ENCODE assay signal across 20 cellular contexts in genomic region chr18:64416990-64417389, GRCh38.
"Had no signal": no experiment of that assay in that cellular context is flagged by ENCODE, and none has a peak within 500 bp of the region (broad histone marks: within the 10 kb centered on the region; RNA-seq: fewer than 3 reads in every experiment).

No MANE protein-coding gene starts in this region.

- H3K27me3 ChIP-seq: esophagus squamous epithelium, gastroesophageal sphincter, ovary, stomach, transverse colon had no signal

- H3K4me1 ChIP-seq: esophagus squamous epithelium, gastroesophageal sphincter, stomach, transverse colon had no signal

- H3K27me3 Mint-ChIP-seq: dendritic cell treated with granulocyte-macrophage colony-stimulating factor and Interleukin-4, amounts not matched to agents 40 ng/mL and 50 ng/mL, for 4 days; effector memory CD8-positive, alpha-beta T cell; naive thymus-derived CD8-positive, alpha-beta T cell had no signal

- ATAC-seq: effector memory CD8-positive, alpha-beta T cell; gastroesophageal sphincter; left lobe of liver; mucosa of descending colon; naive thymus-derived CD8-positive, alpha-beta T cell; right cardiac atrium had no signal

- H3K27ac ChIP-seq: esophagus squamous epithelium, gastroesophageal sphincter, ovary, stomach, thoracic aorta, transverse colon had no signal

- H3K9me3 ChIP-seq: esophagus squamous epithelium, gastroesophageal sphincter, mucosa of descending colon, ovary, stomach, thoracic aorta, transverse colon had no signal

- H3K9me3 Mint-ChIP-seq: dendritic cell treated with granulocyte-macrophage colony-stimulating factor and Interleukin-4, amounts not matched to agents 40 ng/mL and 50 ng/mL, for 4 days had no signal

- H3K27ac Mint-ChIP-seq: dendritic cell treated with granulocyte-macrophage colony-stimulating factor and Interleukin-4, amounts not matched to agents 40 ng/mL and 50 ng/mL, for 4 days; effector memory CD8-positive, alpha-beta T cell; naive thymus-derived CD8-positive, alpha-beta T cell had no signal

- H3K4me3 Mint-ChIP-seq: dendritic cell treated with granulocyte-macrophage colony-stimulating factor and Interleukin-4, amounts not matched to agents 40 ng/mL and 50 ng/mL, for 4 days; effector memory CD8-positive, alpha-beta T cell; naive thymus-derived CD8-positive, alpha-beta T cell had no signal

- H3K4me1 Mint-ChIP-seq: naive thymus-derived CD8-positive, alpha-beta T cell had no signal

- H3K36me3 Mint-ChIP-seq: naive thymus-derived CD8-positive, alpha-beta T cell had no signal

- DNase-seq: effector memory CD8-positive, alpha-beta T cell; esophagus squamous epithelium; foreskin fibroblast; glutamatergic neuron; islet precursor cell; mammary epithelial cell; mucosa of descending colon; naive thymus-derived CD8-positive, alpha-beta T cell; ovary; right cardiac atrium; small intestine; stimulated activated CD4-positive, alpha-beta T cell treated with anti-CD3 and anti-CD28 coated beads, Interleukin-12 subunit alpha, Interleukin-12 subunit beta, amount 100 ng/mL, for 4 hours; stimulated activated naive CD4-positive, alpha-beta T cell; stomach; substantia nigra; transverse colon had no signal

- H3K4me3 ChIP-seq: esophagus squamous epithelium, gastroesophageal sphincter, mucosa of descending colon, ovary, stomach, thoracic aorta, transverse colon had no signal

- H3K36me3 ChIP-seq: esophagus squamous epithelium, gastroesophageal sphincter, ovary, stomach, thoracic aorta, transverse colon had no signal
